2 cellular contexts compared by ENCODE assay signal in genomic region chr5:91114658-91115057, GRCh38.
TF ChIP-seq lines count a peak whose summit lies in the region.

No MANE protein-coding gene starts in this region.

TF ChIP-seq in IMR-90, 13 proteins besides CTCF, POLR2A, EP300 and RAD21:
- TF ChIP-seq NFE2L2 (IDR thresholded peaks at IDR 0.05; ENCODE audit: low read depth, low read length) (no peak), MXI1 (IDR thresholded peaks at IDR 0.05; ENCODE audit: borderline replicate concordance, low read depth, low read length) (no peak), RCOR1 (IDR thresholded peaks at IDR 0.05; ENCODE audit: insufficient replicate concordance, low read length) (no peak), BHLHE40 (IDR thresholded peaks at IDR 0.05; ENCODE audit: low read depth, low read length) (no peak), CHD1 (IDR thresholded peaks at IDR 0.05; ENCODE audit: low read depth, low read length) (no peak), ELK1 (IDR thresholded peaks at IDR 0.05; ENCODE audit: borderline replicate concordance, low read depth, low read length) (no peak), MAFK (IDR thresholded peaks at IDR 0.05; ENCODE audit: low read depth, low read length) (no peak), SMC3 (IDR thresholded peaks at IDR 0.05; ENCODE audit: low read depth, low read length) (no peak)

TF ChIP-seq in endothelial cell of umbilical vein, 7 proteins besides CTCF, POLR2A, EP300 and RAD21:
- no peak for TF ChIP-seq FOS (IDR thresholded peaks at IDR 0.05; ENCODE audit: borderline replicate concordance, insufficient read depth, low read length)
- TF ChIP-seq POLR2AphosphoS5 (IDR thresholded peaks at IDR 0.05; ENCODE audit: insufficient read depth, low read depth, low read length): no peak
- no peak for TF ChIP-seq EZH2 (IDR thresholded peaks at IDR 0.05; ENCODE audit: borderline replicate concordance, low read depth, low read length, severe bottlenecking)
- no peak for TF ChIP-seq GATA2 (IDR thresholded peaks at IDR 0.05; ENCODE audit: insufficient read depth, insufficient read length, low read depth, low read length)
- no peak for TF ChIP-seq MYC (IDR thresholded peaks at IDR 0.05; ENCODE audit: low read depth, low read length)
- no peak for TF ChIP-seq JUN (IDR thresholded peaks at IDR 0.05; ENCODE audit: borderline replicate concordance, insufficient read depth, insufficient read length, low read depth)
- TF ChIP-seq MAX (IDR thresholded peaks at IDR 0.05; ENCODE audit: insufficient read depth, insufficient read length): no peak
